ENCODE assay signal across 8 cellular contexts in the genomic region with DNA sequence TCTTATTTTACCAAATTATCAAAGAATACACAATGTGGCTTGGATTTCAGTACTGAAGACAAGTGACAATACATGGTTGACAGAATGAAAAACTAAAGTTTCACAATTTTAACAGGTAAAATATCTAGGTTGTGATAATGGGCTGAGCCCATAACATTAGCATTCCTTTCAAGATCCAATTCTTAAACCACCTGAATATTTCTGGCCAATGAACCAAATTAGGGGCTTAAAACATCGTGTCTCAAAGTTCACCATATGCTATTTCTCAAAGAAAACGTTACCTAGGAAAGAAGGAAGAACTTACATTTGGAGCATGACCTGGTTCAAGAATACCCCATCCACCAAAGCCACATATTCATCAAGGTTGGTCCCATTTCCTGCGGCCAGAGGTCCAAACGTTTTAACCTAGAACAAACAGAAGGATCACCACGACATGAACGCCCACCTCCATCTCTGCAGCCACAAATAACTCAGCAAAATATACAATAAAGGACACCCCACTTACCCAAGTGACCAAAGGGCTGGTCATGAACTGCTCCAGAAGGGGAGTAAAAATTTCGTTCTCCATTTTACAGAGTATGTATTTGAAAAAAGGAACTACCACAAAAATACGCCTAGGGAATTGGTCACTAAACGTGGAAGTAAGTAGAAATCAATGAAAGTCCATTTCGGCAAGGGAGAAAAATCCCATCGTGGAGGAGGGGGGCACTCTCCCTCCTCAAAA. TPM values are rescaled to one million over a fixed set of nuclear protein-coding genes. Genes with fewer than 3 reads are reported as not detected.
DNase-seq lines count a peak whose midpoint lies in the region; ATAC-seq and TF ChIP-seq lines count a peak whose summit lies in the region.

No MANE protein-coding gene starts in this region.

- CTCF ChIA-PET in Caco-2 (lab: Charles Lee): no interaction called here

- H3K9me3 Mint-ChIP-seq in Caco-2 (ENCODE audit: unreplicated experiment) (no peaks in the 10 kb centered on the region), IgD-negative memory B cell (no peaks in the 10 kb centered on the region)
- H3K9me3 Mint-ChIP-seq in activated T-helper 2 cell treated with anti-CD3 and anti-CD28 coated beads, Interferon-gamma antibody, Interleukin-2, Interleukin-4, amounts not matched to agents 10 μg/mL and 5 μg/mL and 100 μg/mL, durations not matched to agents 14 hours and 24 hours and 36 hours: no peaks in the 10 kb centered on the region
- H3K9me3 Mint-ChIP-seq in stimulated activated effector memory CD8-positive, alpha-beta T cell treated with anti-CD3 and anti-CD28 coated beads, Interleukin-12 subunit alpha, Interleukin-12 subunit beta, amount 100 ng/mL, for 72 hours: no peaks in the 10 kb centered on the region

- peaks cover 11% of the 10 kb centered on the region for H3K27me3 Mint-ChIP-seq in Caco-2 (ENCODE audit: insufficient read depth, unreplicated experiment)
- no peaks in the 10 kb centered on the region for H3K27me3 Mint-ChIP-seq in IgD-negative memory B cell
- peaks cover 23% of the 10 kb centered on the region for H3K27me3 Mint-ChIP-seq in activated T-helper 2 cell treated with anti-CD3 and anti-CD28 coated beads, Interferon-gamma antibody, Interleukin-2, Interleukin-4, amounts not matched to agents 10 μg/mL and 5 μg/mL and 100 μg/mL, durations not matched to agents 14 hours and 24 hours and 36 hours (ENCODE audit: low read depth)

- BruUV-seq in Caco-2 (replicated peaks; lab: Mats Ljungman, UMichigan): no TSS peak

- no peak for ATAC-seq in stimulated activated effector memory CD8-positive, alpha-beta T cell treated with anti-CD3 and anti-CD28 coated beads, Interleukin-12 subunit alpha, Interleukin-12 subunit beta, amount 100 ng/mL, for 72 hours
- ATAC-seq in GM18909 (IDR thresholded peaks at IDR 0.05; ENCODE audit: poor library complexity, unreplicated experiment) (no peak), GM19397 (IDR thresholded peaks at IDR 0.05; ENCODE audit: unreplicated experiment) (no peak)

- peaks cover 13% of the 10 kb centered on the region for H3K4me1 Mint-ChIP-seq in Caco-2 (ENCODE audit: low read depth, unreplicated experiment)
- peaks cover 18 to 39% (median 27%) of the 10 kb centered on the region in 3 donors for H3K4me1 Mint-ChIP-seq in IgD-negative memory B cell
- peaks cover 27% of the 10 kb centered on the region for H3K4me1 Mint-ChIP-seq in activated T-helper 2 cell treated with anti-CD3 and anti-CD28 coated beads, Interferon-gamma antibody, Interleukin-2, Interleukin-4, amounts not matched to agents 10 μg/mL and 5 μg/mL and 100 μg/mL, durations not matched to agents 14 hours and 24 hours and 36 hours (ENCODE audit: low read depth)
- H3K4me1 Mint-ChIP-seq in stimulated activated effector memory CD8-positive, alpha-beta T cell treated with anti-CD3 and anti-CD28 coated beads, Interleukin-12 subunit alpha, Interleukin-12 subunit beta, amount 100 ng/mL, for 72 hours: peaks cover 21% of the 10 kb centered on the region

- H3K36me3 Mint-ChIP-seq in Caco-2 (ENCODE audit: insufficient read depth, unreplicated experiment): no peaks in the 10 kb centered on the region
- no peaks in the 10 kb centered on the region for H3K36me3 Mint-ChIP-seq in IgD-negative memory B cell
- no peaks in the 10 kb centered on the region for H3K36me3 Mint-ChIP-seq in activated T-helper 2 cell treated with anti-CD3 and anti-CD28 coated beads, Interferon-gamma antibody, Interleukin-2, Interleukin-4, amounts not matched to agents 10 μg/mL and 5 μg/mL and 100 μg/mL, durations not matched to agents 14 hours and 24 hours and 36 hours (ENCODE audit: low read depth)
- no peaks in the 10 kb centered on the region for H3K36me3 Mint-ChIP-seq in stimulated activated effector memory CD8-positive, alpha-beta T cell treated with anti-CD3 and anti-CD28 coated beads, Interleukin-12 subunit alpha, Interleukin-12 subunit beta, amount 100 ng/mL, for 72 hours

- WGBS in iPS DF 6.9 (ENCODE audit: insufficient coverage, insufficient read length): no CpG with 5 or more reads among the region's 11 CpGs

- no peak overlapping the region for H3K27ac Mint-ChIP-seq in Caco-2 (ENCODE audit: unreplicated experiment)
- H3K27ac Mint-ChIP-seq in IgD-negative memory B cell: peak overlapping the region; percentile 77 to 97 (median 86)
- no peak overlapping the region for H3K27ac Mint-ChIP-seq in activated T-helper 2 cell treated with anti-CD3 and anti-CD28 coated beads, Interferon-gamma antibody, Interleukin-2, Interleukin-4, amounts not matched to agents 10 μg/mL and 5 μg/mL and 100 μg/mL, durations not matched to agents 14 hours and 24 hours and 36 hours
- H3K27ac Mint-ChIP-seq in stimulated activated effector memory CD8-positive, alpha-beta T cell treated with anti-CD3 and anti-CD28 coated beads, Interleukin-12 subunit alpha, Interleukin-12 subunit beta, amount 100 ng/mL, for 72 hours: peak overlapping the region; percentile 77

- POLR2A ChIA-PET in Caco-2 (lab: Charles Lee): no interaction called here

- TF ChIP-seq CTCF in Caco-2 (IDR thresholded peaks at IDR 0.05; ENCODE audit: insufficient read depth in 1 of 2, low read depth in 1 of 2, low read length in 1 of 2, severe bottlenecking in 1 of 2, unreplicated experiment in 1 of 2): no peak

- H3K4me3 Mint-ChIP-seq in Caco-2 (ENCODE audit: unreplicated experiment) (peak overlapping the region; percentile 93), IgD-negative memory B cell (peak overlapping the region; percentile 85 to 98 (median 95))
- peak overlapping the region; percentile 91 for H3K4me3 Mint-ChIP-seq in activated T-helper 2 cell treated with anti-CD3 and anti-CD28 coated beads, Interferon-gamma antibody, Interleukin-2, Interleukin-4, amounts not matched to agents 10 μg/mL and 5 μg/mL and 100 μg/mL, durations not matched to agents 14 hours and 24 hours and 36 hours (ENCODE audit: low read depth)
- peak overlapping the region; percentile 84 for H3K4me3 Mint-ChIP-seq in stimulated activated effector memory CD8-positive, alpha-beta T cell treated with anti-CD3 and anti-CD28 coated beads, Interleukin-12 subunit alpha, Interleukin-12 subunit beta, amount 100 ng/mL, for 72 hours

- intact Hi-C loops in Caco-2 (cut with micrococcal nuclease; ENCODE audit: unreplicated experiment): loop anchor here (5.0 kb wide), 1 partner anchor 136 kb away; no protein-coding TSS in a partner anchor
- intact Hi-C loops in activated T-helper 2 cell treated with anti-CD3 and anti-CD28 coated beads, Interferon-gamma antibody, Interleukin-2, Interleukin-4, amounts not matched to agents 10 μg/mL and 5 μg/mL and 100 μg/mL, durations not matched to agents 14 hours and 24 hours and 36 hours (cut with micrococcal nuclease): loop anchor here (2.0 to 5.0 kb wide), 3 partner anchors 108 to 366 kb away; a partner anchor contains a TSS

- DNase-seq in Caco-2 (no peak), iPS DF 6.9 (ENCODE audit: low read depth, low spot score) (no peak), KG1 (lab: John Stamatoyannopoulos, UW) (no peak)
- DNase-seq in activated T-helper 2 cell treated with anti-CD3 and anti-CD28 coated beads, Interferon-gamma antibody, Interleukin-2, Interleukin-4, amounts not matched to agents 10 μg/mL and 5 μg/mL and 100 μg/mL, durations not matched to agents 14 hours and 24 hours and 36 hours (ENCODE audit: low spot score): no peak
- no peak for DNase-seq in stimulated activated effector memory CD8-positive, alpha-beta T cell treated with anti-CD3 and anti-CD28 coated beads, Interleukin-12 subunit alpha, Interleukin-12 subunit beta, amount 100 ng/mL, for 72 hours (ENCODE audit: low spot score in 2 of 2)

- H3K27ac ChIP-seq in iPS DF 6.9 (ENCODE audit: low read length): no peak overlapping the region

- H3K27me3 ChIP-seq in Caco-2 (replicated peaks; ENCODE audit: control insufficient read depth, insufficient read depth, low read length): no peaks in the 10 kb centered on the region
- no peaks in the 10 kb centered on the region for H3K27me3 ChIP-seq in iPS DF 6.9 (ENCODE audit: control insufficient read depth, insufficient read depth, low read length)

- H3K9me3 ChIP-seq in Caco-2: no peaks in the 10 kb centered on the region
- H3K9me3 ChIP-seq in iPS DF 6.9 (ENCODE audit: control insufficient read depth, insufficient read depth, low read length): no peaks in the 10 kb centered on the region

- H3K4me3 ChIP-seq in Caco-2 (ENCODE audit: low read depth, low read length) (peak overlapping the region; percentile 74), iPS DF 6.9 (ENCODE audit: low read length) (peak overlapping the region; percentile 56)

- H3K36me3 ChIP-seq in Caco-2 (ENCODE audit: control insufficient read depth, insufficient read depth, low read length) (no peaks in the 10 kb centered on the region), iPS DF 6.9 (ENCODE audit: control insufficient read depth, insufficient read depth, low read length) (no peaks in the 10 kb centered on the region)

- H3K4me1 ChIP-seq in Caco-2 (no peaks in the 10 kb centered on the region; the same call in 1 of the 2 replicates), iPS DF 6.9 (ENCODE audit: control insufficient read depth, insufficient read depth, low read length) (no peaks in the 10 kb centered on the region)

RNA-seq across cellular contexts. Expression of a gene that starts 1.0 kb away (rescaled TPM):
- total RNA-seq in Caco-2 (2022): 6.4 and 7.7 TPM in 2 replicates
- 4.8 TPM for polyA plus RNA-seq in IgD-negative memory B cell
- 19.0 and 19.8 TPM in 2 replicates for total RNA-seq in activated T-helper 2 cell treated with anti-CD3 and anti-CD28 coated beads, Interferon-gamma antibody, Interleukin-2, Interleukin-4, amounts not matched to agents 10 μg/mL and 5 μg/mL and 100 μg/mL, durations not matched to agents 14 hours and 24 hours and 36 hours

Comparison
In these comparisons a context has a peak if more than half of its experiments do, and no peak if none do; other contexts are left out.
1. H3K27ac Mint-ChIP-seq: peak in IgD-negative memory B cell (3 of 3) and stimulated activated effector memory CD8-positive, alpha-beta T cell treated with anti-CD3 and anti-CD28 coated beads, Interleukin-12 subunit alpha, Interleukin-12 subunit beta, amount 100 ng/mL, for 72 hours (single experiment); none in Caco-2 (single experiment) and activated T-helper 2 cell treated with anti-CD3 and anti-CD28 coated beads, Interferon-gamma antibody, Interleukin-2, Interleukin-4, amounts not matched to agents 10 μg/mL and 5 μg/mL and 100 μg/mL, durations not matched to agents 14 hours and 24 hours and 36 hours (single experiment).
2. Peak in every context shown above with its lines, with median percentiles within 50 percentile points of each other: H3K4me3 Mint-ChIP-seq.